10 cellular contexts compared by ENCODE assay signal in genomic region chr20:34559311-34560140, GRCh38. TPM values are rescaled to one million over a fixed set of nuclear protein-coding genes. Genes with fewer than 3 reads are reported as not detected.
DNase-seq lines count a peak whose midpoint lies in the region; ATAC-seq, FAIRE-seq and TF ChIP-seq lines count a peak whose summit lies in the region.
"Had no signal": no experiment of that assay in that cellular context is flagged by ENCODE, and none has a peak within 500 bp of the region (broad histone marks: within the 10 kb centered on the region; RNA-seq: fewer than 3 reads in every experiment).

No MANE protein-coding gene starts in this region.

- H3K9me3 ChIP-seq in left lung (no peaks in the 10 kb centered on the region), subcutaneous abdominal adipose tissue (ENCODE audit: control insufficient read depth in 5 of 5, low read length in 5 of 5) (no peaks in the 10 kb centered on the region)

- peak overlapping the region; percentile 75 for H3K4me3 ChIP-seq in bronchial epithelial cell (ENCODE audit: low read depth, low read length)
- H3K4me3 ChIP-seq in left lung, result peak overlapping the region; percentile 69 to 87
- peak overlapping the region in 4 of 5 donors; percentile 39 to 82 (median 68) for H3K4me3 ChIP-seq in subcutaneous abdominal adipose tissue (ENCODE audit: low read depth in 1 of 5, low read length in 5 of 5)

- H3K9me3 Mint-ChIP-seq in T-helper 2 cell treated with Interferon-gamma antibody and Interleukin-4, amounts not matched to agents 5 μg/mL and 100 μg/mL, for 36 hours, result no peaks in the 10 kb centered on the region

- TF ChIP-seq CTCF in bronchial epithelial cell (IDR thresholded peaks at IDR 0.05; ENCODE audit: insufficient read depth, low read length, severe bottlenecking) (no peak), left lung (IDR thresholded peaks at IDR 0.05) (no peak)

- H3K27me3 ChIP-seq in bronchial epithelial cell (ENCODE audit: control insufficient read depth, insufficient read depth, low read length) (no peaks in the 10 kb centered on the region), left lung (no peaks in the 10 kb centered on the region), subcutaneous abdominal adipose tissue (ENCODE audit: control insufficient read depth in 5 of 5, insufficient read depth in 4 of 5, low read length in 5 of 5) (no peaks in the 10 kb centered on the region)

- peak overlapping the region; percentile 48 for H3K4me3 Mint-ChIP-seq in T-helper 2 cell treated with Interferon-gamma antibody and Interleukin-4, amounts not matched to agents 5 μg/mL and 100 μg/mL, for 36 hours

- intact Hi-C loops in left lung (cut with DNase I), result no loop called here

- ATAC-seq in left lung (no peak), GM21381 (IDR thresholded peaks at IDR 0.05; ENCODE audit: unreplicated experiment) (no peak), HG03439 (IDR thresholded peaks at IDR 0.05; ENCODE audit: unreplicated experiment) (no peak)

- H3K9ac ChIP-seq in subcutaneous abdominal adipose tissue (ENCODE audit: low read length in 5 of 5), result peak overlapping the region in 1 of 5 donors; percentile 56

- peak overlapping the region; percentile 73 for H3K27ac Mint-ChIP-seq in T-helper 2 cell treated with Interferon-gamma antibody and Interleukin-4, amounts not matched to agents 5 μg/mL and 100 μg/mL, for 36 hours

- H3K36me3 Mint-ChIP-seq in T-helper 2 cell treated with Interferon-gamma antibody and Interleukin-4, amounts not matched to agents 5 μg/mL and 100 μg/mL, for 36 hours (ENCODE audit: low read depth), result no peaks in the 10 kb centered on the region

- peaks cover 8% of the 10 kb centered on the region for H3K4me1 Mint-ChIP-seq in T-helper 2 cell treated with Interferon-gamma antibody and Interleukin-4, amounts not matched to agents 5 μg/mL and 100 μg/mL, for 36 hours (ENCODE audit: low read depth)

- DNase-seq in T-helper 2 cell treated with Interferon-gamma antibody and Interleukin-4, amounts not matched to agents 5 μg/mL and 100 μg/mL, for 36 hours (ENCODE audit: low spot score), result no peak
- DNase-seq in T-helper 2 cell (no peak), bronchial epithelial cell (ENCODE audit: low read depth) (no peak), left lung (no peak), NOMO-1 (lab: John Stamatoyannopoulos, UW; ENCODE audit: unreplicated experiment in 2 of 2) (no peak)
- DNase-seq: NCI-H510A had no signal

- H3K27me3 Mint-ChIP-seq in T-helper 2 cell treated with Interferon-gamma antibody and Interleukin-4, amounts not matched to agents 5 μg/mL and 100 μg/mL, for 36 hours (ENCODE audit: low read depth), result no peaks in the 10 kb centered on the region

- H3K4me1 ChIP-seq in left lung (peaks cover 0 to 14% of the 10 kb centered on the region in 2 donors), subcutaneous abdominal adipose tissue (ENCODE audit: control insufficient read depth in 5 of 5, insufficient read depth in 5 of 5, low read length in 5 of 5) (peaks cover 0 to 21% (median 11%) of the 10 kb centered on the region in 5 donors)

- peak overlapping the region; percentile 85 to 88 for H3K27ac ChIP-seq in left lung
- H3K27ac ChIP-seq in subcutaneous abdominal adipose tissue (ENCODE audit: low read depth, low read length), result peak overlapping the region; percentile 37
- H3K27ac ChIP-seq: C4-2B had no signal

- FAIRE-seq in bronchial epithelial cell (lab: Jason Lieb, UNC), result no peak

- H3K36me3 ChIP-seq in bronchial epithelial cell (ENCODE audit: control insufficient read depth, insufficient read depth, low read length), result no peaks in the 10 kb centered on the region
- H3K36me3 ChIP-seq in left lung, result no peaks in the 10 kb centered on the region
- H3K36me3 ChIP-seq in subcutaneous abdominal adipose tissue (ENCODE audit: control insufficient read depth in 5 of 5, insufficient read depth in 5 of 5, low read length in 5 of 5), result peaks cover 0 to 5% (median 4%) of the 10 kb centered on the region in 5 donors

RNA-seq across cellular contexts. Expression of gene MAP1LC3A, which starts 1.0 kb away (rescaled TPM):
- total RNA-seq in bronchial epithelial cell (6.6 and 12.7 TPM in 2 replicates), left lung (10 to 100 TPM; 17.4 to 68.8 TPM)

RNA-seq across cellular contexts. Expression of gene DYNLRB1, which starts 43.3 kb away (rescaled TPM):
- total RNA-seq in bronchial epithelial cell, result 12.6 and 34.3 TPM in 2 replicates
- 100 to 1,000 TPM; 110 to 133 TPM for total RNA-seq in left lung
